1 cellular context compared by ENCODE assay signal in genomic region chr18:51191139-51191717, GRCh38.
TF ChIP-seq lines count a peak whose summit lies in the region.

No MANE protein-coding gene starts in this region.

TF ChIP-seq in IMR-90, 13 proteins besides CTCF, POLR2A, EP300 and RAD21:
- TF ChIP-seq, protein P1, sequence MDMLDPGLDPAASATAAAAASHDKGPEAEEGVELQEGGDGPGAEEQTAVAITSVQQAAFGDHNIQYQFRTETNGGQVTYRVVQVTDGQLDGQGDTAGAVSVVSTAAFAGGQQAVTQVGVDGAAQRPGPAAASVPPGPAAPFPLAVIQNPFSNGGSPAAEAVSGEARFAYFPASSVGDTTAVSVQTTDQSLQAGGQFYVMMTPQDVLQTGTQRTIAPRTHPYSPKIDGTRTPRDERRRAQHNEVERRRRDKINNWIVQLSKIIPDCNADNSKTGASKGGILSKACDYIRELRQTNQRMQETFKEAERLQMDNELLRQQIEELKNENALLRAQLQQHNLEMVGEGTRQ (IDR thresholded peaks at IDR 0.05; ENCODE audit: low read depth, low read length) = no peak
- TF ChIP-seq MAZ (IDR thresholded peaks at IDR 0.05; ENCODE audit: borderline replicate concordance, low read depth, low read length) (no peak), MXI1 (IDR thresholded peaks at IDR 0.05; ENCODE audit: borderline replicate concordance, low read depth, low read length) (no peak), FOS (IDR thresholded peaks at IDR 0.05; ENCODE audit: low read depth, low read length) (no peak), RFX5 (IDR thresholded peaks at IDR 0.05; ENCODE audit: low read depth, low read length) (no peak), BHLHE40 (IDR thresholded peaks at IDR 0.05; ENCODE audit: low read depth, low read length) (no peak), MAFK (IDR thresholded peaks at IDR 0.05; ENCODE audit: low read depth, low read length) (no peak), CHD1 (IDR thresholded peaks at IDR 0.05; ENCODE audit: low read depth, low read length) (no peak), NFE2L2 (IDR thresholded peaks at IDR 0.05; ENCODE audit: low read depth, low read length) (no peak), RCOR1 (IDR thresholded peaks at IDR 0.05; ENCODE audit: insufficient replicate concordance, low read length) (no peak)
- TF ChIP-seq, protein P2, sequence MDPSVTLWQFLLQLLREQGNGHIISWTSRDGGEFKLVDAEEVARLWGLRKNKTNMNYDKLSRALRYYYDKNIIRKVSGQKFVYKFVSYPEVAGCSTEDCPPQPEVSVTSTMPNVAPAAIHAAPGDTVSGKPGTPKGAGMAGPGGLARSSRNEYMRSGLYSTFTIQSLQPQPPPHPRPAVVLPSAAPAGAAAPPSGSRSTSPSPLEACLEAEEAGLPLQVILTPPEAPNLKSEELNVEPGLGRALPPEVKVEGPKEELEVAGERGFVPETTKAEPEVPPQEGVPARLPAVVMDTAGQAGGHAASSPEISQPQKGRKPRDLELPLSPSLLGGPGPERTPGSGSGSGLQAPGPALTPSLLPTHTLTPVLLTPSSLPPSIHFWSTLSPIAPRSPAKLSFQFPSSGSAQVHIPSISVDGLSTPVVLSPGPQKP (IDR thresholded peaks at IDR 0.05; ENCODE audit: borderline replicate concordance, low read depth, low read length) = no peak
